In genomic region chr14:57870686-57871457, GRCh38 we compare ENCODE assay signal across 19 cellular contexts. TPM values are rescaled to one million over a fixed set of nuclear protein-coding genes. Genes with fewer than 3 reads are reported as not detected.
"Had no signal": no experiment of that assay in that cellular context is flagged by ENCODE, and none has a peak within 500 bp of the region (broad histone marks: within the 10 kb centered on the region; RNA-seq: fewer than 3 reads in every experiment).

No MANE protein-coding gene starts in this region.

- ATAC-seq: activated CD8-positive, alpha-beta T cell treated with anti-CD3 and anti-CD28 coated beads for 36 hours; naive thymus-derived CD4-positive, alpha-beta T cell; T-cell had no signal

- H3K9me3 Mint-ChIP-seq: activated CD8-positive, alpha-beta T cell treated with anti-CD3 and anti-CD28 coated beads for 36 hours; stimulated activated naive B cell treated with anti-CD40 and anti-IgM and Interleukin-4, amounts not matched to agents 10 μg/mL and 1 μg/mL and 100 μg/mL, for 72 hours had no signal

- H3K9me3 ChIP-seq: colonic mucosa, transverse colon had no signal

- H3K4me3 Mint-ChIP-seq: activated CD8-positive, alpha-beta T cell treated with anti-CD3 and anti-CD28 coated beads for 36 hours; naive thymus-derived CD4-positive, alpha-beta T cell; stimulated activated naive B cell treated with anti-CD40 and anti-IgM and Interleukin-4, amounts not matched to agents 10 μg/mL and 1 μg/mL and 100 μg/mL, for 72 hours; T-cell had no signal

- H3K36me3 ChIP-seq: colonic mucosa, transverse colon, WERI-Rb-1 had no signal

- H3K4me3 ChIP-seq: colonic mucosa, hepatocyte, lung, skin epidermis, transverse colon had no signal

- H3K27ac ChIP-seq: colonic mucosa, epithelial cell of prostate, hepatocyte, parathyroid adenoma, skin epidermis, transverse colon, WERI-Rb-1 had no signal

- H3K36me3 Mint-ChIP-seq: naive thymus-derived CD4-positive, alpha-beta T cell; stimulated activated naive B cell treated with anti-CD40 and anti-IgM and Interleukin-4, amounts not matched to agents 10 μg/mL and 1 μg/mL and 100 μg/mL, for 72 hours; T-cell had no signal

- H3K4me1 ChIP-seq: colonic mucosa, parathyroid adenoma had no signal

- H3K27ac Mint-ChIP-seq: activated CD8-positive, alpha-beta T cell treated with anti-CD3 and anti-CD28 coated beads for 36 hours; naive thymus-derived CD4-positive, alpha-beta T cell; stimulated activated naive B cell treated with anti-CD40 and anti-IgM and Interleukin-4, amounts not matched to agents 10 μg/mL and 1 μg/mL and 100 μg/mL, for 72 hours; T-cell had no signal

- H3K4me1 Mint-ChIP-seq: naive thymus-derived CD4-positive, alpha-beta T cell; stimulated activated naive B cell treated with anti-CD40 and anti-IgM and Interleukin-4, amounts not matched to agents 10 μg/mL and 1 μg/mL and 100 μg/mL, for 72 hours; T-cell had no signal

- DNase-seq: activated CD4-positive, alpha-beta T cell treated with anti-CD3 and anti-CD28 coated beads for 4 hours; activated CD8-positive, alpha-beta memory T cell treated with anti-CD3 and anti-CD28 coated beads, Interleukin-2, amount 50 U/mL, for 4 hours; activated naive CD4-positive, alpha-beta T cell; colonic mucosa; effector memory CD4-positive, alpha-beta T cell; naive thymus-derived CD4-positive, alpha-beta T cell; stimulated activated naive B cell treated with anti-CD40 and anti-IgM and Interleukin-4, amounts not matched to agents 10 μg/mL and 1 μg/mL and 100 μg/mL, for 72 hours; T-cell; T1000; transverse colon had no signal

RNA-seq across cellular contexts. Expression of gene SLC35F4, which starts 5.0 kb away (rescaled TPM):
- total RNA-seq: activated CD8-positive, alpha-beta T cell treated with anti-CD3 and anti-CD28 coated beads for 36 hours; colonic mucosa; lung; mononuclear cell; naive thymus-derived CD4-positive, alpha-beta T cell; subcutaneous adipose tissue; T-cell; transverse colon had no signal
